Comparison of ENCODE assay signal across 22 cellular contexts in the genomic region with DNA sequence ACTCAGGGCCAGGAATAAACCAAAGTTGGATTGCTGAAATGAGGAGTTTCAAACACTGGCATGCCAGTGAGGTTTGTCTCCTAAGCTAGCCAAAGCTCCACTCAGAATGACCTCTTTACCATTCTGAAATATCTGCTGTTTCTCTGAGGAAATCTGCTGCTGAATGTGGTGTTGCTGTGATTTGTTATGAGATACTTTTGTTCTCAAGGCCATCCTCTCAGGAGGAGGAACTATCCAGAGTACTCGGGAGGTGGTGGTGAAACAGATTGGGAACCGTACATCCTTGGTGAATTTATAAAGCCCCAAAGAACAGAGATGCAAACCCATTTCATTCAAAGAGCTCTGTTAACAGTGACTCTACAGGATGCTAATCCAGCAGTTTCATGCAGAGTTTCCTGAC.
"Had no signal": no experiment of that assay in that cellular context is flagged by ENCODE, and none has a peak within 500 bp of the region (broad histone marks: within the 10 kb centered on the region; RNA-seq: fewer than 3 reads in every experiment).

No MANE protein-coding gene starts in this region.

- H3K4me1 ChIP-seq: pancreas, tibial artery, upper lobe of left lung, uterus had no signal

- H3K36me3 ChIP-seq: gastrocnemius medialis, heart right ventricle, pancreas, upper lobe of left lung, uterus had no signal

- DNase-seq: cortex of kidney; effector memory CD4-positive, alpha-beta T cell; gastrocnemius medialis; heart right ventricle; hypothalamus; left colon; left ventricle myocardium superior; mesendoderm; naive B cell; occipital lobe; pancreas; right cardiac atrium; stimulated activated CD4-positive, alpha-beta T cell treated with anti-CD3 and anti-CD28 coated beads, Interleukin-2, amount 100 ng/mL, for 48 hours; stimulated activated CD8-positive, alpha-beta memory T cell treated with anti-CD3 and anti-CD28 coated beads, Interleukin-4, amount 100 ng/mL, for 48 hours; stimulated activated naive CD8-positive, alpha-beta T cell treated with anti-CD3 and anti-CD28 coated beads, Interleukin-15, Interleukin-2, amounts not matched to agents 100 U/mL and 50 U/mL, for 24 hours; tibial artery; upper lobe of left lung; uterus had no signal

- ATAC-seq: esophagus mucosa; gastrocnemius medialis; heart right ventricle; left colon; left ventricle myocardium superior; pancreas; right cardiac atrium; stimulated activated effector memory CD8-positive, alpha-beta T cell treated with anti-CD3 and anti-CD28 coated beads, Interleukin-12 subunit alpha, Interleukin-12 subunit beta, amount 100 ng/mL, for 72 hours; stimulated activated naive CD8-positive, alpha-beta T cell treated with anti-CD3 and anti-CD28 coated beads, Interleukin-15, Interleukin-2, amounts not matched to agents 100 U/mL and 50 U/mL, for 24 hours had no signal

- H3K4me3 ChIP-seq: gastrocnemius medialis, heart right ventricle, lung, pancreas, smooth muscle cell, tibial artery, upper lobe of left lung, uterus had no signal

- H3K9me3 ChIP-seq: gastrocnemius medialis, heart right ventricle, pancreas, tibial artery, upper lobe of left lung, uterus had no signal

- H3K4me2 ChIP-seq: smooth muscle cell had no signal

- H3K27me3 ChIP-seq: gastrocnemius medialis, heart right ventricle, pancreas, tibial artery, upper lobe of left lung, uterus had no signal

- H3K27ac ChIP-seq: gastrocnemius medialis, heart right ventricle, pancreas, tibial artery, upper lobe of left lung, uterus had no signal
